ENCODE assay signal across 17 cellular contexts in the genomic region with DNA sequence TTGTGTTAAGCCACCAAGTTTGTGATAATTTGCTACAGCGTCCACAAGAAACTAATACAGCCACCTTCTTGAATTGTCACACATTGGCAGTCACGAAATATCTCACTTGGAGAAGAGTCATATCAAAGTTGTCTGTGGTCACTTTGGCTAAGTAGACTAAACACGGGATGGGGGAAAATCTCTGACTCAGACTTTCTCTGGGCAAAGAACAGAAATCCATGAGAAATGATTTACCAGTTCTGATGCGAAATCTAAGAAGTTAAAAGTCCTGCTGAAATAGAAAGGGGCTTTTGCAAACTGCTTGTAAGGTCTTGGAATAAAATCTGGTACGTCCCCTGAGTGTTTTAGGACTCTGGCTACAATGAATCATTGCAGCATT.
DNase-seq lines count a peak whose midpoint lies in the region; ATAC-seq and TF ChIP-seq lines count a peak whose summit lies in the region.
"Had no signal": no experiment of that assay in that cellular context is flagged by ENCODE, and none has a peak within 500 bp of the region (broad histone marks: within the 10 kb centered on the region; RNA-seq: fewer than 3 reads in every experiment).

No MANE protein-coding gene starts in this region.

- POLR2A ChIA-PET in IMR-90 (lab: Charles Lee; ENCODE audit: unreplicated experiment), result no interaction called here

- H3K4me1 ChIP-seq in IMR-90 (ENCODE audit: control insufficient read depth, insufficient read depth, low read length), result no peaks in the 10 kb centered on the region
- peaks cover 26% of the 10 kb centered on the region for H3K4me1 ChIP-seq in neural progenitor cell
- H3K4me1 ChIP-seq in MM.1S (ENCODE audit: low read length), result no peaks in the 10 kb centered on the region
- H3K4me1 ChIP-seq: Caco-2, HAP-1 had no signal

- ATAC-seq in IMR-90 (ENCODE audit: low read depth) (no peak), HG03097 (IDR thresholded peaks at IDR 0.05; ENCODE audit: low FRiP score, unreplicated experiment) (no peak)

- H3F3A ChIP-seq in neural progenitor cell (ENCODE audit: low read depth) (no peaks in the 10 kb centered on the region), MM.1S (ENCODE audit: insufficient read depth, low read length) (no peaks in the 10 kb centered on the region)

- no peak for TF ChIP-seq POLR2A in IMR-90 (IDR thresholded peaks at IDR 0.05; ENCODE audit: low read depth, low read length)

- no peaks in the 10 kb centered on the region for H3K9me2 ChIP-seq in MM.1S (replicated peaks; ENCODE audit: insufficient read depth, low read length)

- H3K9me1 ChIP-seq in IMR-90 (ENCODE audit: insufficient read depth, low read length), result no peaks in the 10 kb centered on the region

- H3K79me1 ChIP-seq in IMR-90 (ENCODE audit: low read depth in 1 of 2, low read length in 2 of 2), result no peaks in the 10 kb centered on the region

- H3K9me3 ChIP-seq in IMR-90 (ENCODE audit: control insufficient read depth, insufficient read depth, low read length), result peaks cover 27% of the 10 kb centered on the region
- H3K9me3 ChIP-seq in neural progenitor cell (ENCODE audit: low read depth), result no peaks in the 10 kb centered on the region
- H3K9me3 ChIP-seq in MM.1S (replicated peaks; ENCODE audit: insufficient read depth, low read length), result no peaks in the 10 kb centered on the region
- H3K9me3 ChIP-seq: Caco-2, HAP-1 had no signal

- intact Hi-C loops in IMR-90 (cut with micrococcal nuclease), result no loop called here

- H4K91ac ChIP-seq in IMR-90 (ENCODE audit: insufficient read depth, low read depth, low read length), result no peak overlapping the region

- dilution Hi-C loops in IMR-90 (cut with HindIII; ENCODE audit: low sequenced_read_pairs, unreplicated experiment), result no loop called here

- no peak overlapping the region for H3K23ac ChIP-seq in IMR-90 (ENCODE audit: low read depth, low read length)

- no peak overlapping the region for H2BK20ac ChIP-seq in IMR-90 (ENCODE audit: low read depth, low read length)

- H3K27ac ChIP-seq in IMR-90 (ENCODE audit: insufficient read depth, low read length) (no peak overlapping the region), neural progenitor cell (no peak overlapping the region), MM.1S (ENCODE audit: low read length) (no peak overlapping the region)
- H3K27ac ChIP-seq: PC-9 had no signal

- H4K20me1 ChIP-seq in IMR-90 (ENCODE audit: insufficient read depth, low read length) (no peaks in the 10 kb centered on the region), neural progenitor cell (ENCODE audit: low read depth) (no peaks in the 10 kb centered on the region), MM.1S (ENCODE audit: insufficient read depth, low read length) (no peaks in the 10 kb centered on the region)

- no peak overlapping the region for H2BK15ac ChIP-seq in IMR-90 (ENCODE audit: low read depth, low read length)

- no peaks in the 10 kb centered on the region for H3K27me3 Mint-ChIP-seq in neural progenitor cell (ENCODE audit: insufficient read depth, low read depth)

- peak overlapping the region; percentile 11 for H3K27ac Mint-ChIP-seq in neural progenitor cell

- peaks cover 8% of the 10 kb centered on the region for H3K9me3 Mint-ChIP-seq in neural progenitor cell

- no peak overlapping the region for H3K18ac ChIP-seq in IMR-90 (ENCODE audit: low read depth, low read length)

- H3K36me3 ChIP-seq in IMR-90 (ENCODE audit: control insufficient read depth, insufficient read depth, low read length) (no peaks in the 10 kb centered on the region), neural progenitor cell (no peaks in the 10 kb centered on the region), MM.1S (replicated peaks; ENCODE audit: insufficient read depth, low read length) (no peaks in the 10 kb centered on the region)
- H3K36me3 ChIP-seq: HAP-1 had no signal

- TF ChIP-seq RAD21 in IMR-90 (IDR thresholded peaks at IDR 0.05; ENCODE audit: low read length), result no peak

- 17% methylated on average over 1 of the region's 5 CpGs; no CpG with 5 or more reads in 1 of the 2 experiments for WGBS in IMR-90 (ENCODE audit: extremely low coverage in 2 of 2, insufficient read length in 1 of 2), 2 experiments

- peak; percentile 27 for DNase-seq in AG10803 (ENCODE audit: low read depth)
- peak; percentile 5 for DNase-seq in IMR-90
- DNase-seq in glomerular visceral epithelial cell (ENCODE audit: extremely low spot score), result peak; percentile 11
- DNase-seq in neural progenitor cell (ENCODE audit: low spot score), result no peak
- no peak for DNase-seq in NCI-H82 (lab: John Stamatoyannopoulos, UW)
- DNase-seq in C1 segment of cervical spinal cord (lab: John Stamatoyannopoulos, UW), result no peak
- no peak for DNase-seq in MM.1S
- DNase-seq: Caco-2, DMS53, NCI-H1436, NCI-H2029, NCI-H2171 treated with DMSO at 0.1 percent for 48 hours, NCI-H446 treated with DMSO at 0.1 percent for 48 hours, NCI-H774, PC-9 had no signal

- peaks cover 5% of the 10 kb centered on the region for H3K36me3 Mint-ChIP-seq in neural progenitor cell

- no peak overlapping the region for H2BK5ac ChIP-seq in IMR-90 (ENCODE audit: low read depth, low read length, poor library complexity, severe bottlenecking)

- in situ Hi-C loops in IMR-90 (cut with MboI; ENCODE audit: low sequenced_read_pairs), result no loop called here

- CTCF ChIA-PET in IMR-90 (lab: Yijun Ruan, JAX), result no interaction called here

- no peak overlapping the region for H4K5ac ChIP-seq in IMR-90 (ENCODE audit: low read depth, low read length)

- no peak overlapping the region for H2AK5ac ChIP-seq in IMR-90 (ENCODE audit: low read depth, low read length)

- H2BK120ac ChIP-seq in IMR-90 (ENCODE audit: low read depth, low read length), result no peak overlapping the region

- H3K9ac ChIP-seq in IMR-90 (ENCODE audit: low read depth, low read length), result no peak overlapping the region
- H3K9ac ChIP-seq in neural progenitor cell, result no peak overlapping the region
- no peak overlapping the region for H3K9ac ChIP-seq in MM.1S (ENCODE audit: low read length)

- H3K79me2 ChIP-seq in neural progenitor cell (ENCODE audit: low read depth), result no peaks in the 10 kb centered on the region
- H3K79me2 ChIP-seq in MM.1S (ENCODE audit: low read length), result no peaks in the 10 kb centered on the region

- H3K4me2 ChIP-seq in IMR-90 (ENCODE audit: low read depth, low read length) (no peak overlapping the region), neural progenitor cell (no peak overlapping the region), MM.1S (ENCODE audit: low read depth, low read length) (no peak overlapping the region)
- H3K4me2 ChIP-seq: PC-9 had no signal

- H2AK9ac ChIP-seq in IMR-90 (replicated peaks; ENCODE audit: low read depth, low read length, poor library complexity), result no peak overlapping the region

- H3K56ac ChIP-seq in IMR-90 (ENCODE audit: extremely low read depth, insufficient read depth, low read length), result no peak overlapping the region

- peaks cover 75% of the 10 kb centered on the region for H3K4me1 Mint-ChIP-seq in neural progenitor cell

- TF ChIP-seq CTCF in AG10803 (conservative IDR thresholded peaks at IDR 0.05; ENCODE audit: low read length), result no peak
- no peak for TF ChIP-seq CTCF in IMR-90 (conservative IDR thresholded peaks at IDR 0.05; ENCODE audit: low read depth, low read length)
- no peak for TF ChIP-seq CTCF in neural progenitor cell (IDR thresholded peaks at IDR 0.05)
- TF ChIP-seq CTCF in MM.1S (IDR thresholded peaks at IDR 0.05; ENCODE audit: low read length), result no peak

- H3K27me3 ChIP-seq in IMR-90 (ENCODE audit: control insufficient read depth, insufficient read depth, low read length) (no peaks in the 10 kb centered on the region; the same call in 1 of the 2 replicates), neural progenitor cell (no peaks in the 10 kb centered on the region), MM.1S (replicated peaks; ENCODE audit: insufficient read depth, low read length) (peaks cover 28% of the 10 kb centered on the region)

- H3K4me3 Mint-ChIP-seq in neural progenitor cell, result no peak overlapping the region

- H3K4ac ChIP-seq in IMR-90 (ENCODE audit: low read depth, low read length), result no peak overlapping the region

- no TSS peak for BruUV-seq in IMR-90 (replicated peaks; lab: Mats Ljungman, UMichigan)

- H3K4me3 ChIP-seq in AG10803 (ENCODE audit: low read length) (no peak overlapping the region), IMR-90 (ENCODE audit: insufficient read depth, low read depth, low read length) (no peak overlapping the region), neural progenitor cell (no peak overlapping the region), MM.1S (ENCODE audit: low read length) (no peak overlapping the region)
- H3K4me3 ChIP-seq: HAP-1, PC-9 had no signal

- H4K8ac ChIP-seq in IMR-90 (ENCODE audit: low read depth in 2 of 2, low read length in 2 of 2), result no peak overlapping the region

- no peak overlapping the region for H2AFZ ChIP-seq in IMR-90 (replicated peaks; ENCODE audit: low read length, poor library complexity)
- no peak overlapping the region for H2AFZ ChIP-seq in neural progenitor cell (replicated peaks)
- no peak overlapping the region for H2AFZ ChIP-seq in MM.1S (ENCODE audit: low read length)
- H2AFZ ChIP-seq: PC-9 had no signal

- no peak overlapping the region for H3K14ac ChIP-seq in IMR-90 (replicated peaks; ENCODE audit: low read depth, low read length)

TF ChIP-seq in IMR-90, 13 proteins besides CTCF, POLR2A, EP300 and RAD21 (continues in another document):
- no peak for TF ChIP-seq CHD1 (IDR thresholded peaks at IDR 0.05; ENCODE audit: low read depth, low read length)
- TF ChIP-seq NFE2L2 (IDR thresholded peaks at IDR 0.05; ENCODE audit: low read depth, low read length), result no peak
- no peak for TF ChIP-seq RFX5 (IDR thresholded peaks at IDR 0.05; ENCODE audit: low read depth, low read length)
- TF ChIP-seq MXI1 (IDR thresholded peaks at IDR 0.05; ENCODE audit: borderline replicate concordance, low read depth, low read length), result no peak
- no peak for TF ChIP-seq MAZ (IDR thresholded peaks at IDR 0.05; ENCODE audit: borderline replicate concordance, low read depth, low read length)
- TF ChIP-seq SMC3 (IDR thresholded peaks at IDR 0.05; ENCODE audit: low read depth, low read length), result no peak
- TF ChIP-seq, protein P1, sequence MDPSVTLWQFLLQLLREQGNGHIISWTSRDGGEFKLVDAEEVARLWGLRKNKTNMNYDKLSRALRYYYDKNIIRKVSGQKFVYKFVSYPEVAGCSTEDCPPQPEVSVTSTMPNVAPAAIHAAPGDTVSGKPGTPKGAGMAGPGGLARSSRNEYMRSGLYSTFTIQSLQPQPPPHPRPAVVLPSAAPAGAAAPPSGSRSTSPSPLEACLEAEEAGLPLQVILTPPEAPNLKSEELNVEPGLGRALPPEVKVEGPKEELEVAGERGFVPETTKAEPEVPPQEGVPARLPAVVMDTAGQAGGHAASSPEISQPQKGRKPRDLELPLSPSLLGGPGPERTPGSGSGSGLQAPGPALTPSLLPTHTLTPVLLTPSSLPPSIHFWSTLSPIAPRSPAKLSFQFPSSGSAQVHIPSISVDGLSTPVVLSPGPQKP (IDR thresholded peaks at IDR 0.05; ENCODE audit: borderline replicate concordance, low read depth, low read length), result no peak
- no peak for TF ChIP-seq RCOR1 (IDR thresholded peaks at IDR 0.05; ENCODE audit: insufficient replicate concordance, low read length)
- TF ChIP-seq FOS (IDR thresholded peaks at IDR 0.05; ENCODE audit: low read depth, low read length), result no peak
- no peak for TF ChIP-seq CEBPB (IDR thresholded peaks at IDR 0.05; ENCODE audit: low read depth, low read length)

Comparison
In these comparisons a context has a peak if more than half of its experiments do, and no peak if none do; other contexts are left out.
1. DNase-seq: peak in AG10803 (single experiment), IMR-90 (single experiment) and glomerular visceral epithelial cell (single experiment); none in neural progenitor cell (single experiment), NCI-H82 (single experiment), C1 segment of cervical spinal cord (0 of 14) and MM.1S (single experiment).